Comparison of ENCODE assay signal across 2 cellular contexts in genomic region chr15:65336369-65336766, GRCh38.
TF ChIP-seq lines count a peak whose summit lies in the region.

No MANE protein-coding gene starts in this region.

TF ChIP-seq in SK-N-SH, 30 proteins besides CTCF, POLR2A, EP300 and RAD21 (continued from another document):
- TF ChIP-seq PBX3 (IDR thresholded peaks at IDR 0.05): no peak
- no peak for TF ChIP-seq YY1 (IDR thresholded peaks at IDR 0.05; ENCODE audit: low read depth)
- TF ChIP-seq RFX5 (IDR thresholded peaks at IDR 0.05; ENCODE audit: low read length): no peak
- TF ChIP-seq RCOR1 (IDR thresholded peaks at IDR 0.05; ENCODE audit: low read length): no peak
- TF ChIP-seq TAF1 (IDR thresholded peaks at IDR 0.05; ENCODE audit: borderline replicate concordance, low read depth, low read length): no peak
- no peak for TF ChIP-seq CHD2 (IDR thresholded peaks at IDR 0.05; ENCODE audit: low read length, partially characterized antibody)
- TF ChIP-seq MAX (IDR thresholded peaks at IDR 0.05; ENCODE audit: low read depth): no peak
- no peak for TF ChIP-seq ELF1 (IDR thresholded peaks at IDR 0.05)
- no peak for TF ChIP-seq USF2 (IDR thresholded peaks at IDR 0.05; ENCODE audit: borderline replicate concordance, low read depth, low read length)
- TF ChIP-seq MXI1 (IDR thresholded peaks at IDR 0.05; ENCODE audit: low read depth, low read length): no peak
- no peak for TF ChIP-seq ZBTB33 (IDR thresholded peaks at IDR 0.05; ENCODE audit: borderline replicate concordance, low read depth)
- no peak for TF ChIP-seq NFIC (IDR thresholded peaks at IDR 0.05; ENCODE audit: borderline replicate concordance)
- TF ChIP-seq TCF12 (IDR thresholded peaks at IDR 0.05): no peak
- no peak for TF ChIP-seq NRF1 (IDR thresholded peaks at IDR 0.05; ENCODE audit: low read depth, low read length)
- TF ChIP-seq GABPA (IDR thresholded peaks at IDR 0.05; ENCODE audit: low read depth): no peak
- no peak for TF ChIP-seq MEF2A (IDR thresholded peaks at IDR 0.05; ENCODE audit: borderline replicate concordance, low read depth)
- TF ChIP-seq TEAD4 (IDR thresholded peaks at IDR 0.05; ENCODE audit: borderline replicate concordance, insufficient read depth): no peak

TF ChIP-seq in SK-N-SH treated with all-trans-retinoic acid at 6 μM for 48 hours, 23 proteins besides CTCF, POLR2A, EP300 and RAD21 (continued from another document):
- TF ChIP-seq TSHZ2 (CRISPR knock-in tag; IDR thresholded peaks at IDR 0.05) (no peak), GLIS3 (CRISPR knock-in tag; IDR thresholded peaks at IDR 0.05) (no peak), ISL1 (CRISPR knock-in tag; IDR thresholded peaks at IDR 0.05) (no peak), CSRNP3 (CRISPR knock-in tag; IDR thresholded peaks at IDR 0.05) (no peak), TOX (CRISPR knock-in tag; IDR thresholded peaks at IDR 0.05; ENCODE audit: borderline replicate concordance) (no peak), CSDC2 (CRISPR knock-in tag; IDR thresholded peaks at IDR 0.05) (no peak), ZNF8 (CRISPR knock-in tag; IDR thresholded peaks at IDR 0.05) (no peak), ZFP30 (CRISPR knock-in tag; IDR thresholded peaks at IDR 0.05) (no peak), POU6F1 (CRISPR knock-in tag; IDR thresholded peaks at IDR 0.05; ENCODE audit: borderline replicate concordance, low read depth) (no peak), TCF4 (CRISPR knock-in tag; IDR thresholded peaks at IDR 0.05; ENCODE audit: borderline replicate concordance) (no peak), RARB (CRISPR knock-in tag; IDR thresholded peaks at IDR 0.05) (no peak), BACH2 (CRISPR knock-in tag; IDR thresholded peaks at IDR 0.05; ENCODE audit: borderline replicate concordance) (no peak), PPARA (CRISPR knock-in tag; IDR thresholded peaks at IDR 0.05; ENCODE audit: borderline replicate concordance) (no peak), CREB5 (CRISPR knock-in tag; IDR thresholded peaks at IDR 0.05; ENCODE audit: low read depth) (no peak), PATZ1 (CRISPR knock-in tag; IDR thresholded peaks at IDR 0.05; ENCODE audit: borderline replicate concordance) (no peak), ZNF565 (CRISPR knock-in tag; conservative IDR thresholded peaks at IDR 0.05; ENCODE audit: low read depth) (no peak)
